In genomic region chr1:53606197-53607095, GRCh38 we compare ENCODE assay signal across 19 cellular contexts.
DNase-seq lines count a peak whose midpoint lies in the region; ATAC-seq and TF ChIP-seq lines count a peak whose summit lies in the region.
"Had no signal": no experiment of that assay in that cellular context is flagged by ENCODE, and none has a peak within 500 bp of the region (broad histone marks: within the 10 kb centered on the region; RNA-seq: fewer than 3 reads in every experiment).

No MANE protein-coding gene starts in this region.

- intact Hi-C loops in sigmoid colon (cut with DNase I): no loop called here

- no peaks in the 10 kb centered on the region for H3K4me1 ChIP-seq in sigmoid colon
- H3K4me1 ChIP-seq: tibial nerve had no signal

- no peak overlapping the region for H3K4me3 ChIP-seq in sigmoid colon
- H3K4me3 ChIP-seq: smooth muscle cell, tibial nerve had no signal

- H3K27ac ChIP-seq in sigmoid colon: no peak overlapping the region
- H3K27ac ChIP-seq: tibial nerve had no signal

- DNase-seq in NCI-H748 (lab: John Stamatoyannopoulos, UW; ENCODE audit: unreplicated experiment) (peak; percentile 36), NCI-H748 treated with DMSO at 0.1 percent for 48 hours (lab: John Stamatoyannopoulos, UW) (no peak), NCI-H69 (lab: John Stamatoyannopoulos, UW) (peak; percentile 7), left kidney (ENCODE audit: low read depth, low spot score) (peak; percentile 88), sigmoid colon (peak; percentile 53), foreskin melanocyte (no peak), DMS153 treated with DMSO at 0.1 percent for 48 hours (lab: John Stamatoyannopoulos, UW; ENCODE audit: unreplicated experiment) (no peak)
- DNase-seq: activated CD4-positive, alpha-beta T cell treated with anti-CD3 and anti-CD28 coated beads for 4 hours; activated CD8-positive, alpha-beta memory T cell treated with anti-CD3 and anti-CD28 coated beads, Interleukin-2, amount 10 ng/mL, durations not matched to agents 7 days and 5 days; activated naive CD8-positive, alpha-beta T cell treated with anti-CD3 and anti-CD28 coated beads, Interleukin-2, amount 50 U/mL, for 24 hours; AML-193; left cardiac atrium; NCI-H187 treated with DMSO at 0.1 percent for 48 hours; NCI-H345; stimulated activated CD4-positive, alpha-beta T cell treated with anti-CD3 and anti-CD28 coated beads, Interleukin-2, amount 100 ng/mL, for 48 hours; T-helper 17 cell had no signal

- no peak for TF ChIP-seq POLR2A in sigmoid colon (IDR thresholded peaks at IDR 0.05)

- H3K27me3 ChIP-seq in sigmoid colon: no peaks in the 10 kb centered on the region
- H3K27me3 ChIP-seq: tibial nerve had no signal

- peaks cover 0 to 8% (median 2%) of the 10 kb centered on the region in 4 donors for H3K9me3 ChIP-seq in sigmoid colon

- no peak for ATAC-seq in GM21390 (IDR thresholded peaks at IDR 0.05; ENCODE audit: unreplicated experiment)
- ATAC-seq: activated CD8-positive, alpha-beta memory T cell treated with anti-CD3 and anti-CD28 coated beads, Interleukin-2, amount 10 ng/mL, durations not matched to agents 7 days and 5 days; activated naive CD8-positive, alpha-beta T cell treated with anti-CD3 and anti-CD28 coated beads, Interleukin-2, amount 50 U/mL, for 24 hours; left cardiac atrium; T-helper 17 cell had no signal

- no peak for TF ChIP-seq CTCF in sigmoid colon (IDR thresholded peaks at IDR 0.05)

- WGBS in sigmoid colon, 2 donors: 82 to 85% methylated on average over 27 of the region's 27 CpGs

- H3K36me3 ChIP-seq in sigmoid colon: no peaks in the 10 kb centered on the region
- H3K36me3 ChIP-seq: tibial nerve had no signal

- TF ChIP-seq EP300 in sigmoid colon (IDR thresholded peaks at IDR 0.05): no peak

Comparison
In these comparisons a context has a peak if more than half of its experiments do, and no peak if none do; other contexts are left out.
1. DNase-seq: peak in NCI-H748 (single experiment), NCI-H69 (single experiment), left kidney (single experiment) and sigmoid colon (single experiment); none in NCI-H748 treated with DMSO at 0.1 percent for 48 hours (single experiment), foreskin melanocyte (single experiment) and DMS153 treated with DMSO at 0.1 percent for 48 hours (single experiment).